13 cellular contexts compared by ENCODE assay signal in genomic region chr13:46166947-46167610, GRCh38. TPM values are rescaled to one million over a fixed set of nuclear protein-coding genes. Genes with fewer than 3 reads are reported as not detected.
DNase-seq lines count a peak whose midpoint lies in the region; ATAC-seq lines count a peak whose summit lies in the region.
"Had no signal": no experiment of that assay in that cellular context is flagged by ENCODE, and none has a peak within 500 bp of the region (broad histone marks: within the 10 kb centered on the region; RNA-seq: fewer than 3 reads in every experiment).

No MANE protein-coding gene starts in this region.

- no peak for ATAC-seq in natural killer cell treated with Interleukin-12 subunit alpha and Interleukin-12 subunit beta and Interleukin-15 and Interleukin-18, amount 100 ng/mL, for 72 hours
- ATAC-seq in HG02852 (IDR thresholded peaks at IDR 0.05; ENCODE audit: unreplicated experiment) = no peak
- no peak for ATAC-seq in GM18520 (IDR thresholded peaks at IDR 0.05; ENCODE audit: unreplicated experiment)
- ATAC-seq: PC-3 had no signal

- H3K4me3 Mint-ChIP-seq in T-helper 2 cell treated with Interferon-gamma antibody and Interleukin-4, amounts not matched to agents 5 μg/mL and 100 μg/mL, for 36 hours = peak overlapping the region; percentile 95
- peak overlapping the region; percentile 79 for H3K4me3 Mint-ChIP-seq in activated T-helper 1 cell treated with anti-CD3 and anti-CD28 coated beads, Interleukin-12 subunit alpha, Interleukin-12 subunit beta, Interleukin-2, Interleukin-4 antibody, amounts not matched to agents 30 ng/mL and 10 ng/mL and 1 ng/mL, durations not matched to agents 14 hours and 24 hours and 36 hours
- H3K4me3 Mint-ChIP-seq in natural killer cell treated with Interleukin-12 subunit alpha and Interleukin-12 subunit beta and Interleukin-15 and Interleukin-18, amount 100 ng/mL, for 72 hours = peak overlapping the region; percentile 94

- H3K4me1 Mint-ChIP-seq in T-helper 2 cell treated with Interferon-gamma antibody and Interleukin-4, amounts not matched to agents 5 μg/mL and 100 μg/mL, for 36 hours (ENCODE audit: low read depth) = peaks cover 71% of the 10 kb centered on the region
- peaks cover 81% of the 10 kb centered on the region for H3K4me1 Mint-ChIP-seq in activated T-helper 1 cell treated with anti-CD3 and anti-CD28 coated beads, Interleukin-12 subunit alpha, Interleukin-12 subunit beta, Interleukin-2, Interleukin-4 antibody, amounts not matched to agents 30 ng/mL and 10 ng/mL and 1 ng/mL, durations not matched to agents 14 hours and 24 hours and 36 hours (ENCODE audit: low read depth)
- H3K4me1 Mint-ChIP-seq in natural killer cell treated with Interleukin-12 subunit alpha and Interleukin-12 subunit beta and Interleukin-15 and Interleukin-18, amount 100 ng/mL, for 72 hours (ENCODE audit: low read depth in 2 of 2) = peaks cover 76 to 85% of the 10 kb centered on the region in 2 donors

- no peaks in the 10 kb centered on the region for H3K9me3 Mint-ChIP-seq in T-helper 2 cell treated with Interferon-gamma antibody and Interleukin-4, amounts not matched to agents 5 μg/mL and 100 μg/mL, for 36 hours
- H3K9me3 Mint-ChIP-seq in activated T-helper 1 cell treated with anti-CD3 and anti-CD28 coated beads, Interleukin-12 subunit alpha, Interleukin-12 subunit beta, Interleukin-2, Interleukin-4 antibody, amounts not matched to agents 30 ng/mL and 10 ng/mL and 1 ng/mL, durations not matched to agents 14 hours and 24 hours and 36 hours = no peaks in the 10 kb centered on the region
- no peaks in the 10 kb centered on the region for H3K9me3 Mint-ChIP-seq in natural killer cell treated with Interleukin-12 subunit alpha and Interleukin-12 subunit beta and Interleukin-15 and Interleukin-18, amount 100 ng/mL, for 72 hours

- intact Hi-C loops in activated T-helper 1 cell treated with anti-CD3 and anti-CD28 coated beads, Interleukin-12 subunit alpha, Interleukin-12 subunit beta, Interleukin-2, Interleukin-4 antibody, amounts not matched to agents 30 ng/mL and 10 ng/mL and 1 ng/mL, durations not matched to agents 14 hours and 24 hours and 36 hours (cut with micrococcal nuclease) = loop anchor here (5.0 to 10.0 kb wide), 2 partner anchors 48 to 220 kb away; partner anchors contain the start of genes LRRC63 and RUBCNL

- no peaks in the 10 kb centered on the region for H3K36me3 ChIP-seq in H7 (replicated peaks; ENCODE audit: control insufficient read depth, insufficient read depth, low read length)
- H3K36me3 ChIP-seq: ovary, transverse colon had no signal

- H3K4me3 ChIP-seq in H7 (ENCODE audit: insufficient read depth, low read depth, low read length) = no peak overlapping the region
- H3K4me3 ChIP-seq: ovary, transverse colon had no signal

- peak overlapping the region; percentile 80 for H3K27ac Mint-ChIP-seq in T-helper 2 cell treated with Interferon-gamma antibody and Interleukin-4, amounts not matched to agents 5 μg/mL and 100 μg/mL, for 36 hours
- H3K27ac Mint-ChIP-seq in activated T-helper 1 cell treated with anti-CD3 and anti-CD28 coated beads, Interleukin-12 subunit alpha, Interleukin-12 subunit beta, Interleukin-2, Interleukin-4 antibody, amounts not matched to agents 30 ng/mL and 10 ng/mL and 1 ng/mL, durations not matched to agents 14 hours and 24 hours and 36 hours = peak overlapping the region; percentile 89
- H3K27ac Mint-ChIP-seq in natural killer cell treated with Interleukin-12 subunit alpha and Interleukin-12 subunit beta and Interleukin-15 and Interleukin-18, amount 100 ng/mL, for 72 hours = peak overlapping the region; percentile 92 to 97

- H3K27me3 Mint-ChIP-seq in T-helper 2 cell treated with Interferon-gamma antibody and Interleukin-4, amounts not matched to agents 5 μg/mL and 100 μg/mL, for 36 hours (ENCODE audit: low read depth) = no peaks in the 10 kb centered on the region
- no peaks in the 10 kb centered on the region for H3K27me3 Mint-ChIP-seq in activated T-helper 1 cell treated with anti-CD3 and anti-CD28 coated beads, Interleukin-12 subunit alpha, Interleukin-12 subunit beta, Interleukin-2, Interleukin-4 antibody, amounts not matched to agents 30 ng/mL and 10 ng/mL and 1 ng/mL, durations not matched to agents 14 hours and 24 hours and 36 hours (ENCODE audit: insufficient read depth)
- H3K27me3 Mint-ChIP-seq in natural killer cell treated with Interleukin-12 subunit alpha and Interleukin-12 subunit beta and Interleukin-15 and Interleukin-18, amount 100 ng/mL, for 72 hours = no peaks in the 10 kb centered on the region

- H3K36me3 Mint-ChIP-seq in T-helper 2 cell treated with Interferon-gamma antibody and Interleukin-4, amounts not matched to agents 5 μg/mL and 100 μg/mL, for 36 hours (ENCODE audit: low read depth) = peaks cover 71% of the 10 kb centered on the region
- H3K36me3 Mint-ChIP-seq in activated T-helper 1 cell treated with anti-CD3 and anti-CD28 coated beads, Interleukin-12 subunit alpha, Interleukin-12 subunit beta, Interleukin-2, Interleukin-4 antibody, amounts not matched to agents 30 ng/mL and 10 ng/mL and 1 ng/mL, durations not matched to agents 14 hours and 24 hours and 36 hours (ENCODE audit: low read depth) = peaks cover 44% of the 10 kb centered on the region
- peaks cover 37% of the 10 kb centered on the region for H3K36me3 Mint-ChIP-seq in natural killer cell treated with Interleukin-12 subunit alpha and Interleukin-12 subunit beta and Interleukin-15 and Interleukin-18, amount 100 ng/mL, for 72 hours

- H3K27me3 ChIP-seq in H7 (ENCODE audit: control insufficient read depth, insufficient read depth, low read length) = peaks cover 2% of the 10 kb centered on the region; the same call in 1 of the 2 replicates
- H3K27me3 ChIP-seq: ovary, transverse colon had no signal

- no peak for DNase-seq in T-helper 2 cell treated with Interferon-gamma antibody and Interleukin-4, amounts not matched to agents 5 μg/mL and 100 μg/mL, for 36 hours (ENCODE audit: low spot score)
- DNase-seq in T-helper 2 cell = no peak
- DNase-seq in H7 = peak; percentile 43
- no peak for DNase-seq in activated T-helper 1 cell treated with anti-CD3 and anti-CD28 coated beads, Interleukin-12 subunit alpha, Interleukin-12 subunit beta, Interleukin-2, Interleukin-4 antibody, amounts not matched to agents 30 ng/mL and 10 ng/mL and 1 ng/mL, durations not matched to agents 14 hours and 24 hours and 36 hours (ENCODE audit: low spot score)
- DNase-seq in natural killer cell treated with Interleukin-12 subunit alpha and Interleukin-12 subunit beta and Interleukin-15 and Interleukin-18, amount 100 ng/mL, for 72 hours (ENCODE audit: low spot score) = no peak
- no peak for DNase-seq in NCI-H128 (lab: John Stamatoyannopoulos, UW; ENCODE audit: unreplicated experiment)
- DNase-seq: activated CD4-positive, alpha-beta T cell treated with anti-CD3 and anti-CD28 coated beads for 48 hours; ovary; PC-3; transverse colon had no signal

RNA-seq across cellular contexts. Expression of gene LCP1, which starts 14.9 kb away (rescaled TPM):
- total RNA-seq in H7 (2014; rRNA removed; shearing (Covaris generic)) = 0.62 and 1.9 TPM in 2 replicates
- total RNA-seq in activated T-helper 1 cell treated with anti-CD3 and anti-CD28 coated beads, Interleukin-12 subunit alpha, Interleukin-12 subunit beta, Interleukin-2, Interleukin-4 antibody, amounts not matched to agents 30 ng/mL and 10 ng/mL and 1 ng/mL, durations not matched to agents 14 hours and 24 hours and 36 hours = 758 and 774 TPM in 2 replicates
- 1,000 to 10,000 TPM in 1 of 2 donors, 100 to 1,000 TPM in 1; 844 to 1,356 TPM for total RNA-seq in natural killer cell treated with Interleukin-12 subunit alpha and Interleukin-12 subunit beta and Interleukin-15 and Interleukin-18, amount 100 ng/mL, for 72 hours
- total RNA-seq: lung microvascular endothelial cell had no signal

RNA-seq across cellular contexts. Expression of gene LRRC63, which starts 44.6 kb away (rescaled TPM):
- total RNA-seq in H7 (2014; rRNA removed; shearing (Covaris generic)) = not detected in 2 replicates
- total RNA-seq in activated T-helper 1 cell treated with anti-CD3 and anti-CD28 coated beads, Interleukin-12 subunit alpha, Interleukin-12 subunit beta, Interleukin-2, Interleukin-4 antibody, amounts not matched to agents 30 ng/mL and 10 ng/mL and 1 ng/mL, durations not matched to agents 14 hours and 24 hours and 36 hours = 0.13 and 0.17 TPM in 2 replicates
- under 1 TPM; 0.42 to 0.59 TPM for total RNA-seq in natural killer cell treated with Interleukin-12 subunit alpha and Interleukin-12 subunit beta and Interleukin-15 and Interleukin-18, amount 100 ng/mL, for 72 hours

Comparison
In these comparisons a context has a peak if more than half of its experiments do, and no peak if none do; other contexts are left out.
1. RNA of gene LCP1, which starts 14.9 kb away (total RNA-seq): 844 to 1,356 TPM in natural killer cell treated with Interleukin-12 subunit alpha and Interleukin-12 subunit beta and Interleukin-15 and Interleukin-18, amount 100 ng/mL, for 72 hours and 758 to 774 TPM in activated T-helper 1 cell treated with anti-CD3 and anti-CD28 coated beads, Interleukin-12 subunit alpha, Interleukin-12 subunit beta, Interleukin-2, Interleukin-4 antibody, amounts not matched to agents 30 ng/mL and 10 ng/mL and 1 ng/mL, durations not matched to agents 14 hours and 24 hours and 36 hours; 0.62 to 1.9 TPM in H7; every median in the first group is over 100 times any median in the second.
2. Peak in every context shown above with its lines, with median percentiles within 50 percentile points of each other: H3K27ac Mint-ChIP-seq and H3K4me3 Mint-ChIP-seq.